ENCODE assay signal across 14 cellular contexts in the genomic region with DNA sequence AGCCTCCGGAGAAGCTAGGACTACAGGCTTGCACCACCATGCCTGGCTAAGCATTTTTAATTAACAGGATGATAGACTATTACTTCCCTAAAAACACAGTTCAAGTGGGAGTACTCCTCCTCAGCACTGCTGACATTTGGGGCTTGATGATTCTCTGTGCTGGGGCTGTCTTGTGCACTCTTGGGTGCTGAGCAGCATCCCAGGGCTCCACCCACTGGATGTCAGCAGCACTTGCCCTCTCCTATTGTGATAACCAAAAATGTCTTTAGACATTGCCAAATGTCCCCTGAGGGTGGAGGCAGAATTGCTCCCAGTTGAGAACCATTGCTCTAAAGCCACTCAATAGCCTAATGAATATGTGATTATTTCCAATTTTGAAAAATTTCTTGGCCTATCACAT.
A peak's percentile ranks its signal among the peaks of the same experiment; 100 is the strongest.
DNase-seq lines count a peak whose midpoint lies in the region; ATAC-seq and TF ChIP-seq lines count a peak whose summit lies in the region.
"Had no signal": no experiment of that assay in that cellular context is flagged by ENCODE, and none has a peak within 500 bp of the region (broad histone marks: within the 10 kb centered on the region; RNA-seq: fewer than 3 reads in every experiment).

No MANE protein-coding gene starts in this region.

- DNase-seq in A673 (ENCODE audit: low spot score) (peak; percentile 5), HCT116 (ENCODE audit: low read depth, low spot score) (no peak), heart left ventricle (peak in 3 of 5 donors; percentile 12 to 41 (median 35)), uterus (no peak), GF-D8 (lab: John Stamatoyannopoulos, UW) (no peak), GOT3 (lab: John Stamatoyannopoulos, UW) (no peak), T-helper 17 cell (no peak)
- DNase-seq: activated gamma-delta T cell, IMR-90, NCI-H1417 treated with DMSO at 0.1 percent for 48 hours, NCI-H2171 treated with DMSO at 0.1 percent for 48 hours, substantia nigra, T-helper 2 cell had no signal

- peak; percentile 82 for ATAC-seq in HCT116
- ATAC-seq in heart left ventricle: peak; percentile 67 to 82 (median 80)
- ATAC-seq in T-helper 17 cell: no peak

- no peak overlapping the region for H3K4me2 ChIP-seq in HCT116 (ENCODE audit: low read length)
- H3K4me2 ChIP-seq in OCI-LY1 (ENCODE audit: low read length): no peak overlapping the region

- H3K4me3 Mint-ChIP-seq in T-helper 17 cell: no peak overlapping the region

- no TSS peak for BruUV-seq in A673 (replicated peaks; lab: Mats Ljungman, UMichigan)
- no TSS peak for BruUV-seq in HCT116 (replicated peaks; lab: Mats Ljungman, UMichigan)

- RAD21 ChIA-PET in HCT116 (lab: Charles Lee; ENCODE audit: low non-redundant PET in 1 of 2, low total read pairs in 2 of 2, uncharacterized antibody in 2 of 2, unreplicated experiment in 2 of 2): no interaction called here

- intact Hi-C loops in A673 (cut with micrococcal nuclease; ENCODE audit: unreplicated experiment) (no loop called here), HCT116 (cut with micrococcal nuclease) (no loop called here), heart left ventricle (cut with DNase I) (no loop called here), uterus (cut with DNase I; ENCODE audit: low total_unique reads) (no loop called here)

- 81 to 92% (median 90%) methylated on average over 1 of the region's 1 CpG for WGBS in heart left ventricle, 4 donors

- no peak overlapping the region for H3K27ac Mint-ChIP-seq in T-helper 17 cell

- H3K9me2 ChIP-seq in HCT116 (ENCODE audit: insufficient read depth) (no peaks in the 10 kb centered on the region), OCI-LY1 (ENCODE audit: low read depth, low read length) (no peaks in the 10 kb centered on the region)

- no peak overlapping the region for H3K4me3 ChIP-seq in A673 (ENCODE audit: low read depth, low read length, poor library complexity, severe bottlenecking)
- H3K4me3 ChIP-seq in HCT116 (replicated peaks in 1 of 2; ENCODE audit: low read depth in 1 of 2, low read length in 2 of 2): no peak overlapping the region
- no peak overlapping the region for H3K4me3 ChIP-seq in OCI-LY1 (ENCODE audit: low read depth, low read length, poor library complexity, severe bottlenecking)
- H3K4me3 ChIP-seq in heart left ventricle: no peak overlapping the region
- no peak overlapping the region for H3K4me3 ChIP-seq in uterus

- TF ChIP-seq POLR2A in HCT116 (IDR thresholded peaks at IDR 0.05; ENCODE audit: borderline replicate concordance, extremely low read depth, insufficient read depth, insufficient read length) (no peak), heart left ventricle (IDR thresholded peaks at IDR 0.05) (no peak), uterus (IDR thresholded peaks at IDR 0.05) (no peak)

- H3K79me2 ChIP-seq in HCT116 (ENCODE audit: insufficient read depth, low read length): no peaks in the 10 kb centered on the region
- H3K79me2 ChIP-seq in OCI-LY1 (ENCODE audit: insufficient read depth, low read length): no peaks in the 10 kb centered on the region

- H4K20me1 ChIP-seq in HCT116 (ENCODE audit: insufficient read depth) (no peaks in the 10 kb centered on the region), OCI-LY1 (ENCODE audit: insufficient read depth, low read length) (no peaks in the 10 kb centered on the region)

- no peak overlapping the region for H2AFZ ChIP-seq in HCT116 (ENCODE audit: low read depth, low read length, poor library complexity, severe bottlenecking)
- H2AFZ ChIP-seq in OCI-LY1 (ENCODE audit: low read length): no peak overlapping the region

- H3K9ac ChIP-seq in HCT116 (ENCODE audit: low read length) (no peak overlapping the region), OCI-LY1 (ENCODE audit: low read length) (no peak overlapping the region)

- POLR2A ChIA-PET in A673 (lab: Charles Lee; ENCODE audit: low non-redundant PET) (no interaction called here), HCT116 (lab: Charles Lee) (no interaction called here)

- CTCF ChIA-PET in A673 (lab: Charles Lee) (no interaction called here), HCT116 (lab: Charles Lee) (no interaction called here)

- no peaks in the 10 kb centered on the region for H3K36me3 Mint-ChIP-seq in T-helper 17 cell (ENCODE audit: low read depth)

- no peak; the same call in 1 of the 2 replicates for TF ChIP-seq RAD21 in HCT116 (IDR thresholded peaks at IDR 0.05; ENCODE audit: low read depth)

- H3K36me3 ChIP-seq in A673 (ENCODE audit: insufficient read depth, low read length, poor library complexity, severe bottlenecking) (no peaks in the 10 kb centered on the region), HCT116 (ENCODE audit: control insufficient read depth in 1 of 2, insufficient read depth in 2 of 2, low read length in 2 of 2) (no peaks in the 10 kb centered on the region), OCI-LY1 (ENCODE audit: insufficient read depth, low read length) (no peaks in the 10 kb centered on the region), heart left ventricle (peaks cover 0 to 22% (median 0%) of the 10 kb centered on the region in 9 donors), uterus (no peaks in the 10 kb centered on the region)

- H3K4me1 Mint-ChIP-seq in T-helper 17 cell: no peaks in the 10 kb centered on the region

- no peaks in the 10 kb centered on the region for H3F3A ChIP-seq in OCI-LY1 (ENCODE audit: insufficient read depth, low read length)

- H3K9me3 ChIP-seq in A673 (ENCODE audit: low read depth, low read length, poor library complexity, severe bottlenecking) (no peaks in the 10 kb centered on the region), HCT116 (ENCODE audit: control insufficient read depth in 1 of 2, insufficient read depth in 1 of 2, low read depth in 1 of 2, low read length in 2 of 2) (no peaks in the 10 kb centered on the region), OCI-LY1 (ENCODE audit: low read length) (no peaks in the 10 kb centered on the region), heart left ventricle (no peaks in the 10 kb centered on the region), uterus (no peaks in the 10 kb centered on the region), T-helper 17 cell (ENCODE audit: control insufficient read depth, low read length, poor library complexity, severe bottlenecking) (no peaks in the 10 kb centered on the region)

- H3K4me1 ChIP-seq in A673 (ENCODE audit: insufficient read depth, low read length, poor library complexity, severe bottlenecking) (no peaks in the 10 kb centered on the region), HCT116 (ENCODE audit: control insufficient read depth in 1 of 2, insufficient read depth in 2 of 2, low read length in 2 of 2) (no peaks in the 10 kb centered on the region), OCI-LY1 (ENCODE audit: insufficient read depth, low read length, severe bottlenecking) (no peaks in the 10 kb centered on the region), heart left ventricle (no peaks in the 10 kb centered on the region), uterus (no peaks in the 10 kb centered on the region)

- no peaks in the 10 kb centered on the region for H3K27me3 ChIP-seq in A673 (replicated peaks; ENCODE audit: insufficient read depth, low read depth, low read length, poor library complexity)
- no peaks in the 10 kb centered on the region for H3K27me3 ChIP-seq in HCT116 (ENCODE audit: insufficient read depth, low read length)
- H3K27me3 ChIP-seq in OCI-LY1 (ENCODE audit: insufficient read depth, low read length): no peaks in the 10 kb centered on the region
- H3K27me3 ChIP-seq in heart left ventricle: no peaks in the 10 kb centered on the region
- no peaks in the 10 kb centered on the region for H3K27me3 ChIP-seq in uterus

- H3K27me3 Mint-ChIP-seq in T-helper 17 cell: no peaks in the 10 kb centered on the region

- TF ChIP-seq CTCF in A673 (conservative IDR thresholded peaks at IDR 0.05; ENCODE audit: low read depth, low read length) (no peak), HCT116 (IDR thresholded peaks at IDR 0.05 in 2 of 3, conservative IDR thresholded peaks at IDR 0.05 in 1 of 3; ENCODE audit: borderline replicate concordance in 1 of 3, insufficient read depth in 1 of 3, low read depth in 2 of 3, low read length in 2 of 3) (peak in 2 of 3 experiments; percentile 11 to 21; a peak in 1 of 6 replicates), OCI-LY1 (IDR thresholded peaks at IDR 0.05; ENCODE audit: low read length) (peak; percentile 13), heart left ventricle (IDR thresholded peaks at IDR 0.05) (peak in 1 of 12 donors; percentile 11), uterus (IDR thresholded peaks at IDR 0.05) (no peak)

- H3K27ac ChIP-seq in A673 (ENCODE audit: low read depth, low read length, poor library complexity, severe bottlenecking): no peak overlapping the region
- H3K27ac ChIP-seq in HCT116 (ENCODE audit: low read depth, low read length): no peak overlapping the region
- H3K27ac ChIP-seq in OCI-LY1 (ENCODE audit: low read depth, low read length, poor library complexity, severe bottlenecking): no peak overlapping the region
- no peak overlapping the region for H3K27ac ChIP-seq in heart left ventricle
- no peak overlapping the region for H3K27ac ChIP-seq in uterus

TF ChIP-seq in HCT116, 20 proteins besides CTCF, POLR2A, EP300 and RAD21 (continues in another document):
- TF ChIP-seq, protein P1, sequence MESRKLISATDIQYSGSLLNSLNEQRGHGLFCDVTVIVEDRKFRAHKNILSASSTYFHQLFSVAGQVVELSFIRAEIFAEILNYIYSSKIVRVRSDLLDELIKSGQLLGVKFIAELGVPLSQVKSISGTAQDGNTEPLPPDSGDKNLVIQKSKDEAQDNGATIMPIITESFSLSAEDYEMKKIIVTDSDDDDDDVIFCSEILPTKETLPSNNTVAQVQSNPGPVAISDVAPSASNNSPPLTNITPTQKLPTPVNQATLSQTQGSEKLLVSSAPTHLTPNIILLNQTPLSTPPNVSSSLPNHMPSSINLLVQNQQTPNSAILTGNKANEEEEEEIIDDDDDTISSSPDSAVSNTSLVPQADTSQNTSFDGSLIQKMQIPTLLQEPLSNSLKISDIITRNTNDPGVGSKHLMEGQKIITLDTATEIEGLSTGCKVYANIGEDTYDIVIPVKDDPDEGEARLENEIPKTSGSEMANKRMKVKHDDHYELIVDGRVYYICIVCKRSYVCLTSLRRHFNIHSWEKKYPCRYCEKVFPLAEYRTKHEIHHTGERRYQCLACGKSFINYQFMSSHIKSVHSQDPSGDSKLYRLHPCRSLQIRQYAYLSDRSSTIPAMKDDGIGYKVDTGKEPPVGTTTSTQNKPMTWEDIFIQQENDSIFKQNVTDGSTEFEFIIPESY (IDR thresholded peaks at IDR 0.05; ENCODE audit: extremely low read depth, insufficient replicate concordance, low read length): no peak
- TF ChIP-seq JUND (IDR thresholded peaks at IDR 0.05): no peak
- TF ChIP-seq SIN3A (IDR thresholded peaks at IDR 0.05; ENCODE audit: low read depth): no peak
- no peak for TF ChIP-seq FOSL1 (IDR thresholded peaks at IDR 0.05; ENCODE audit: low read depth)
- TF ChIP-seq YY1 (IDR thresholded peaks at IDR 0.05; ENCODE audit: extremely low read depth, insufficient replicate concordance, low read depth, low read length): no peak
- no peak for TF ChIP-seq TCF7L2 (IDR thresholded peaks at IDR 0.05; ENCODE audit: borderline replicate concordance, extremely low read depth, insufficient read depth, insufficient read length)
- no peak for TF ChIP-seq SP1 (IDR thresholded peaks at IDR 0.05; ENCODE audit: low read depth)
- TF ChIP-seq, protein P2, sequence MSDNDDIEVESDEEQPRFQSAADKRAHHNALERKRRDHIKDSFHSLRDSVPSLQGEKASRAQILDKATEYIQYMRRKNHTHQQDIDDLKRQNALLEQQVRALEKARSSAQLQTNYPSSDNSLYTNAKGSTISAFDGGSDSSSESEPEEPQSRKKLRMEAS (IDR thresholded peaks at IDR 0.05): no peak

Comparison
In these comparisons a context has a peak if more than half of its experiments do, and no peak if none do; other contexts are left out.
1. DNase-seq: peak in A673 (single experiment) and heart left ventricle (3 of 5); none in HCT116 (single experiment), uterus (0 of 2), GF-D8 (single experiment), GOT3 (single experiment) and T-helper 17 cell (0 of 3).
2. CTCF ChIP-seq: peak in HCT116 (2 of 3) and OCI-LY1 (single experiment); none in A673 (single experiment) and uterus (0 of 4).